ENCODE assay signal across 1 cellular context in the genomic region with DNA sequence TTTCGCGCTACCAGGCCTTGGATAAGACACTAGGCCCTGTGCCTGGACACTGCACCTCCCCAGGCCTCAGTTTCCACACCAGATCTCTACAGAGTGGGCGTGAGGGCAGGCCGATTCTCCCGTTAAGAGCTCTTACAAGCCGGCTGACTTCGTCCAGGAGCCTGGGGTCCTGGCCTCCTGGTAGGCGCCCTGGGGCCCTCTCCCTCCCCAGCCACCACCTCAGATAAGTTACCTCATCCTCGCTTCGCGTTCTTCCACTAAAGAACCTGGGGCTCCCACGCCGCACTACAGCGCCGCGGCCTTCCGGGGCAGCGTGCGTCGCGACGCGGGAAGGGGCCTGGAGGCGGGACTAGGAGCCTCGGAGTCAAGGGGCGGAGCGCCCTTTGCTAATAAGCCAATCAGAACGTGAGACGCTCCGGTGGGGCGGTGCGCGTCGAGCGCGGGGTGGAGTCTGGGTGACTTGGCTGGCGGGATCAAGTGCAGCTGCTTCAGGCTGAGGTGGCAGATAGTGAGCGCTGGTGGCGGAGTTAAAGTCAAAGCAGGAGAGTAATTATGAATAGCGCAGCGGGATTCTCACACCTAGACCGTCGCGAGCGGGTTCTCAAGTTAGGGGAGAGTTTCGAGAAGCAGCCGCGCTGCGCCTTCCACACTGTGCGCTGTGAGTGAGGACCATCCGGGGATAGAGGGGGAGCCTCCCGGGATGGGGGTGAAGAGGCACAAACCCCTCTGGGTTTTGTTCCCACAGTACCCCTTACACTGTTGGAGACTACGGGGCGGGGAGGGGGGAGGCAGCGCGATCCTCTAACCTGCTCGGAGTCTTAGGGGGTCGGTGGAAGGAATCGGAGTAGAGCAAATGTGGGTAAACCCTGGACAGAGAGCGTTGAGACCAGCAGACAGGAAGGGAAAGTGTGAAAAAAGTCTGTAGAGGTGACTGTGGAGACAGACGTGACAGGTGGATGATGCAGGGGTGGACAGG.
TF ChIP-seq lines count a peak whose summit lies in the region.

A gene (plus strand): TSS at position 476 of the 976 bp plus-strand sequence. CDS start 77 bp downstream, at position 553.
A gene with protein sequence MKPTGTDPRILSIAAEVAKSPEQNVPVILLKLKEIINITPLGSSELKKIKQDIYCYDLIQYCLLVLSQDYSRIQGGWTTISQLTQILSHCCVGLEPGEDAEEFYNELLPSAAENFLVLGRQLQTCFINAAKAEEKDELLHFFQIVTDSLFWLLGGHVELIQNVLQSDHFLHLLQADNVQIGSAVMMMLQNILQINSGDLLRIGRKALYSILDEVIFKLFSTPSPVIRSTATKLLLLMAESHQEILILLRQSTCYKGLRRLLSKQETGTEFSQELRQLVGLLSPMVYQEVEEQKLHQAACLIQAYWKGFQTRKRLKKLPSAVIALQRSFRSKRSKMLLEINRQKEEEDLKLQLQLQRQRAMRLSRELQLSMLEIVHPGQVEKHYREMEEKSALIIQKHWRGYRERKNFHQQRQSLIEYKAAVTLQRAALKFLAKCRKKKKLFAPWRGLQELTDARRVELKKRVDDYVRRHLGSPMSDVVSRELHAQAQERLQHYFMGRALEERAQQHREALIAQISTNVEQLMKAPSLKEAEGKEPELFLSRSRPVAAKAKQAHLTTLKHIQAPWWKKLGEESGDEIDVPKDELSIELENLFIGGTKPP (minus strand): TSS at position 327 of the 976 bp plus-strand sequence. CDS start 6,100 bp downstream, outside the sequence.

TF ChIP-seq in WTC11, 78 proteins besides CTCF, POLR2A, EP300 and RAD21 (continued from another document):
- TF ChIP-seq, protein P1, sequence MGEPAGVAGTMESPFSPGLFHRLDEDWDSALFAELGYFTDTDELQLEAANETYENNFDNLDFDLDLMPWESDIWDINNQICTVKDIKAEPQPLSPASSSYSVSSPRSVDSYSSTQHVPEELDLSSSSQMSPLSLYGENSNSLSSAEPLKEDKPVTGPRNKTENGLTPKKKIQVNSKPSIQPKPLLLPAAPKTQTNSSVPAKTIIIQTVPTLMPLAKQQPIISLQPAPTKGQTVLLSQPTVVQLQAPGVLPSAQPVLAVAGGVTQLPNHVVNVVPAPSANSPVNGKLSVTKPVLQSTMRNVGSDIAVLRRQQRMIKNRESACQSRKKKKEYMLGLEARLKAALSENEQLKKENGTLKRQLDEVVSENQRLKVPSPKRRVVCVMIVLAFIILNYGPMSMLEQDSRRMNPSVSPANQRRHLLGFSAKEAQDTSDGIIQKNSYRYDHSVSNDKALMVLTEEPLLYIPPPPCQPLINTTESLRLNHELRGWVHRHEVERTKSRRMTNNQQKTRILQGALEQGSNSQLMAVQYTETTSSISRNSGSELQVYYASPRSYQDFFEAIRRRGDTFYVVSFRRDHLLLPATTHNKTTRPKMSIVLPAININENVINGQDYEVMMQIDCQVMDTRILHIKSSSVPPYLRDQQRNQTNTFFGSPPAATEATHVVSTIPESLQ (CRISPR knock-in tag; IDR thresholded peaks at IDR 0.05) = no peak
- TF ChIP-seq SMAD3 (CRISPR knock-in tag; IDR thresholded peaks at IDR 0.05; ENCODE audit: borderline replicate concordance) (peak; percentile 29; the same call in 1 of the 2 replicates), FOXJ3 (CRISPR knock-in tag; IDR thresholded peaks at IDR 0.05; ENCODE audit: borderline replicate concordance) (no peak), NFATC4 (CRISPR knock-in tag; IDR thresholded peaks at IDR 0.05) (no peak), MXD4 (CRISPR knock-in tag; IDR thresholded peaks at IDR 0.05; ENCODE audit: borderline replicate concordance) (no peak), NR1H2 (CRISPR knock-in tag; IDR thresholded peaks at IDR 0.05) (no peak), GABPB1 (CRISPR knock-in tag; IDR thresholded peaks at IDR 0.05) (no peak), TP53 (CRISPR knock-in tag; IDR thresholded peaks at IDR 0.05) (peak; percentile 70; the same call in 1 of the 2 replicates), MYBL2 (CRISPR knock-in tag; IDR thresholded peaks at IDR 0.05) (no peak)
- TF ChIP-seq, protein P2, sequence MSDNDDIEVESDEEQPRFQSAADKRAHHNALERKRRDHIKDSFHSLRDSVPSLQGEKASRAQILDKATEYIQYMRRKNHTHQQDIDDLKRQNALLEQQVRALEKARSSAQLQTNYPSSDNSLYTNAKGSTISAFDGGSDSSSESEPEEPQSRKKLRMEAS (CRISPR knock-in tag; IDR thresholded peaks at IDR 0.05) = peak; percentile 93
- TF ChIP-seq, protein P3, sequence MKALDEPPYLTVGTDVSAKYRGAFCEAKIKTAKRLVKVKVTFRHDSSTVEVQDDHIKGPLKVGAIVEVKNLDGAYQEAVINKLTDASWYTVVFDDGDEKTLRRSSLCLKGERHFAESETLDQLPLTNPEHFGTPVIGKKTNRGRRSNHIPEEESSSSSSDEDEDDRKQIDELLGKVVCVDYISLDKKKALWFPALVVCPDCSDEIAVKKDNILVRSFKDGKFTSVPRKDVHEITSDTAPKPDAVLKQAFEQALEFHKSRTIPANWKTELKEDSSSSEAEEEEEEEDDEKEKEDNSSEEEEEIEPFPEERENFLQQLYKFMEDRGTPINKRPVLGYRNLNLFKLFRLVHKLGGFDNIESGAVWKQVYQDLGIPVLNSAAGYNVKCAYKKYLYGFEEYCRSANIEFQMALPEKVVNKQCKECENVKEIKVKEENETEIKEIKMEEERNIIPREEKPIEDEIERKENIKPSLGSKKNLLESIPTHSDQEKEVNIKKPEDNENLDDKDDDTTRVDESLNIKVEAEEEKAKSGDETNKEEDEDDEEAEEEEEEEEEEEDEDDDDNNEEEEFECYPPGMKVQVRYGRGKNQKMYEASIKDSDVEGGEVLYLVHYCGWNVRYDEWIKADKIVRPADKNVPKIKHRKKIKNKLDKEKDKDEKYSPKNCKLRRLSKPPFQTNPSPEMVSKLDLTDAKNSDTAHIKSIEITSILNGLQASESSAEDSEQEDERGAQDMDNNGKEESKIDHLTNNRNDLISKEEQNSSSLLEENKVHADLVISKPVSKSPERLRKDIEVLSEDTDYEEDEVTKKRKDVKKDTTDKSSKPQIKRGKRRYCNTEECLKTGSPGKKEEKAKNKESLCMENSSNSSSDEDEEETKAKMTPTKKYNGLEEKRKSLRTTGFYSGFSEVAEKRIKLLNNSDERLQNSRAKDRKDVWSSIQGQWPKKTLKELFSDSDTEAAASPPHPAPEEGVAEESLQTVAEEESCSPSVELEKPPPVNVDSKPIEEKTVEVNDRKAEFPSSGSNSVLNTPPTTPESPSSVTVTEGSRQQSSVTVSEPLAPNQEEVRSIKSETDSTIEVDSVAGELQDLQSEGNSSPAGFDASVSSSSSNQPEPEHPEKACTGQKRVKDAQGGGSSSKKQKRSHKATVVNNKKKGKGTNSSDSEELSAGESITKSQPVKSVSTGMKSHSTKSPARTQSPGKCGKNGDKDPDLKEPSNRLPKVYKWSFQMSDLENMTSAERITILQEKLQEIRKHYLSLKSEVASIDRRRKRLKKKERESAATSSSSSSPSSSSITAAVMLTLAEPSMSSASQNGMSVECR (CRISPR knock-in tag; IDR thresholded peaks at IDR 0.05; ENCODE audit: borderline replicate concordance) = peak; percentile 23; the same call in 1 of the 2 replicates
- TF ChIP-seq, protein P4, sequence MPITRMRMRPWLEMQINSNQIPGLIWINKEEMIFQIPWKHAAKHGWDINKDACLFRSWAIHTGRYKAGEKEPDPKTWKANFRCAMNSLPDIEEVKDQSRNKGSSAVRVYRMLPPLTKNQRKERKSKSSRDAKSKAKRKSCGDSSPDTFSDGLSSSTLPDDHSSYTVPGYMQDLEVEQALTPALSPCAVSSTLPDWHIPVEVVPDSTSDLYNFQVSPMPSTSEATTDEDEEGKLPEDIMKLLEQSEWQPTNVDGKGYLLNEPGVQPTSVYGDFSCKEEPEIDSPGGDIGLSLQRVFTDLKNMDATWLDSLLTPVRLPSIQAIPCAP (CRISPR knock-in tag; IDR thresholded peaks at IDR 0.05) = no peak
- TF ChIP-seq, protein P5, sequence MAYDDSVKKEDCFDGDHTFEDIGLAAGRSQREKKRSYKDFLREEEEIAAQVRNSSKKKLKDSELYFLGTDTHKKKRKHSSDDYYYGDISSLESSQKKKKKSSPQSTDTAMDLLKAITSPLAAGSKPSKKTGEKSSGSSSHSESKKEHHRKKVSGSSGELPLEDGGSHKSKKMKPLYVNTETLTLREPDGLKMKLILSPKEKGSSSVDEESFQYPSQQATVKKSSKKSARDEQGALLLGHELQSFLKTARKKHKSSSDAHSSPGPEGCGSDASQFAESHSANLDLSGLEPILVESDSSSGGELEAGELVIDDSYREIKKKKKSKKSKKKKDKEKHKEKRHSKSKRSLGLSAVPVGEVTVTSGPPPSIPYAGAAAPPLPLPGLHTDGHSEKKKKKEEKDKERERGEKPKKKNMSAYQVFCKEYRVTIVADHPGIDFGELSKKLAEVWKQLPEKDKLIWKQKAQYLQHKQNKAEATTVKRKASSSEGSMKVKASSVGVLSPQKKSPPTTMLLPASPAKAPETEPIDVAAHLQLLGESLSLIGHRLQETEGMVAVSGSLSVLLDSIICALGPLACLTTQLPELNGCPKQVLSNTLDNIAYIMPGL (CRISPR knock-in tag; IDR thresholded peaks at IDR 0.05) = peak; percentile 60; the same call in 1 of the 2 replicates
